Comparison of ENCODE assay signal across 1 cellular context in genomic region chr15:101269479-101270223, GRCh38.
A peak's percentile ranks its signal among the peaks of the same experiment; 100 is the strongest.
TF ChIP-seq lines count a peak whose summit lies in the region.

No MANE protein-coding gene starts in this region.

TF ChIP-seq in H1, 55 proteins besides CTCF, POLR2A, EP300 and RAD21 (continued from another document):
- TF ChIP-seq BCL11A (IDR thresholded peaks at IDR 0.05; ENCODE audit: low read depth in 2 of 2, low read length in 2 of 2) (no peak), TEAD4 (IDR thresholded peaks at IDR 0.05; ENCODE audit: low read depth, low read length) (no peak), E2F6 (IDR thresholded peaks at IDR 0.05) (peak; percentile 36), MAX (IDR thresholded peaks at IDR 0.05) (peak; percentile 91), JUN (IDR thresholded peaks at IDR 0.05; ENCODE audit: low read depth, low read length) (no peak)
